ENCODE assay signal across 14 cellular contexts in genomic region chr19:56942749-56943148, GRCh38.
A peak's percentile ranks its signal among the peaks of the same experiment; 100 is the strongest.
DNase-seq lines count a peak whose midpoint lies in the region; ATAC-seq, FAIRE-seq and TF ChIP-seq lines count a peak whose summit lies in the region.
"Had no signal": no experiment of that assay in that cellular context is flagged by ENCODE, and none has a peak within 500 bp of the region (broad histone marks: within the 10 kb centered on the region; RNA-seq: fewer than 3 reads in every experiment).

No MANE protein-coding gene starts in this region.

- 16 to 63% methylated on average over 17 of the region's 17 CpGs for WGBS in body of pancreas, 2 donors
- WGBS in stomach, 5 donors, result 45 to 74% (median 59%) methylated on average over 17 of the region's 17 CpGs

- no peaks in the 10 kb centered on the region for H3K9me2 ChIP-seq in Karpas-422 (replicated peaks; ENCODE audit: insufficient read depth, low read length)

- H3K4me2 ChIP-seq in Karpas-422 (ENCODE audit: low read depth, low read length, poor library complexity, severe bottlenecking), result no peak overlapping the region
- H3K4me2 ChIP-seq: GM23338 had no signal

- H3K27me3 ChIP-seq in body of pancreas (no peaks in the 10 kb centered on the region), stomach (peaks cover 0 to 36% (median 0%) of the 10 kb centered on the region in 3 donors), Karpas-422 (ENCODE audit: low read length) (no peaks in the 10 kb centered on the region)
- H3K27me3 ChIP-seq: SJCRH30 had no signal

- intact Hi-C loops in body of pancreas (cut with DNase I), result no loop called here
- intact Hi-C loops in kidney (cut with DNase I), result no loop called here
- intact Hi-C loops in stomach (cut with DNase I; ENCODE audit: low total_unique reads), result no loop called here

- H3K9ac ChIP-seq in kidney (ENCODE audit: low read length in 2 of 2), result no peak overlapping the region
- no peak overlapping the region for H3K9ac ChIP-seq in Karpas-422 (ENCODE audit: low read length)

- TF ChIP-seq POLR2A in body of pancreas (IDR thresholded peaks at IDR 0.05) (no peak), stomach (IDR thresholded peaks at IDR 0.05) (no peak), GM12891 (IDR thresholded peaks at IDR 0.05; ENCODE audit: low read depth, low read length) (no peak)

- peak; percentile 65 for ATAC-seq in body of pancreas
- no peak for ATAC-seq in GM18867 (IDR thresholded peaks at IDR 0.05; ENCODE audit: unreplicated experiment)
- ATAC-seq: GM23338 had no signal

- H3K4me3 ChIP-seq in body of pancreas (no peak overlapping the region), kidney (ENCODE audit: low read length in 2 of 2) (no peak overlapping the region), stomach (no peak overlapping the region), Karpas-422 (ENCODE audit: low read length) (no peak overlapping the region)
- H3K4me3 ChIP-seq: GM23338, SJCRH30 had no signal

- H3K36me3 ChIP-seq in body of pancreas (replicated peaks in 1 of 2; ENCODE audit: insufficient read depth in 1 of 2, low read depth in 2 of 2) (no peaks in the 10 kb centered on the region), kidney (ENCODE audit: control insufficient read depth in 1 of 2, insufficient read depth in 2 of 2, low read length in 2 of 2) (no peaks in the 10 kb centered on the region), stomach (no peaks in the 10 kb centered on the region), Karpas-422 (ENCODE audit: insufficient read depth, low read length) (no peaks in the 10 kb centered on the region)
- H3K36me3 ChIP-seq: SJCRH30 had no signal

- TF ChIP-seq CTCF in body of pancreas (IDR thresholded peaks at IDR 0.05), result no peak
- TF ChIP-seq CTCF in kidney (IDR thresholded peaks at IDR 0.05; ENCODE audit: borderline replicate concordance, extremely low read depth, insufficient read depth), result no peak
- no peak for TF ChIP-seq CTCF in stomach (IDR thresholded peaks at IDR 0.05)

- no peak for TF ChIP-seq EP300 in stomach (IDR thresholded peaks at IDR 0.05)

- peak; percentile 23 for DNase-seq in DMS53 (lab: John Stamatoyannopoulos, UW)
- no peak for DNase-seq in DMS53 treated with DMSO at 0.1 percent for 48 hours (lab: John Stamatoyannopoulos, UW; ENCODE audit: unreplicated experiment)
- peak in 1 of 4 donors; percentile 16 for DNase-seq in body of pancreas
- peak; percentile 88 for DNase-seq in kidney
- DNase-seq in stomach, result peak; percentile 38
- no peak for DNase-seq in GM12891 (ENCODE audit: insufficient read length, low spot score)
- DNase-seq in Karpas-422, result no peak
- DNase-seq: activated CD4-positive, CD25-positive, alpha-beta regulatory T cell treated with anti-CD3 and anti-CD28 coated beads, Interleukin-2, amount 50 U/mL, for 72 hours; DMS153; Kasumi-1; NCI-H226 had no signal

- no peak overlapping the region for H3K27ac ChIP-seq in body of pancreas
- H3K27ac ChIP-seq in kidney (ENCODE audit: low read depth in 2 of 2, low read length in 2 of 2), result no peak overlapping the region
- no peak overlapping the region for H3K27ac ChIP-seq in stomach
- no peak overlapping the region for H3K27ac ChIP-seq in Karpas-422 (ENCODE audit: low read length)
- H3K27ac ChIP-seq: SJCRH30 had no signal

- no peak overlapping the region for H2AFZ ChIP-seq in Karpas-422 (ENCODE audit: low read length)
- H2AFZ ChIP-seq: GM23338 had no signal

- no peaks in the 10 kb centered on the region for H4K20me1 ChIP-seq in Karpas-422 (ENCODE audit: insufficient read depth, low read depth, low read length)

- H3K79me2 ChIP-seq in Karpas-422 (ENCODE audit: low read length), result no peaks in the 10 kb centered on the region

- H3K4me1 ChIP-seq in body of pancreas, result no peaks in the 10 kb centered on the region
- H3K4me1 ChIP-seq in kidney (ENCODE audit: control insufficient read depth in 1 of 2, insufficient read depth in 1 of 2, low read depth in 1 of 2, low read length in 2 of 2), result no peaks in the 10 kb centered on the region
- H3K4me1 ChIP-seq in stomach, result peaks cover 0 to 4% (median 0%) of the 10 kb centered on the region in 4 donors
- no peaks in the 10 kb centered on the region for H3K4me1 ChIP-seq in Karpas-422 (ENCODE audit: low read length)

- FAIRE-seq in kidney (lab: Jason Lieb, UNC), result no peak
- FAIRE-seq in GM12891 (lab: Jason Lieb, UNC), result no peak

- H3K9me3 ChIP-seq in body of pancreas (no peaks in the 10 kb centered on the region), kidney (ENCODE audit: control insufficient read depth in 1 of 2, low read length in 2 of 2) (no peaks in the 10 kb centered on the region), stomach (peaks cover 0 to 71% (median 38%) of the 10 kb centered on the region in 4 donors), Karpas-422 (ENCODE audit: low read length) (peaks cover 7% of the 10 kb centered on the region)
- H3K9me3 ChIP-seq: SJCRH30 had no signal

TF ChIP-seq in GM12891, 5 proteins besides CTCF, POLR2A, EP300 and RAD21:
- no peak for TF ChIP-seq TAF1 (IDR thresholded peaks at IDR 0.05; ENCODE audit: low read depth, low read length)
- TF ChIP-seq PAX5 (IDR thresholded peaks at IDR 0.05; ENCODE audit: insufficient read depth, low read length, severe bottlenecking), result no peak

Comparison
In these comparisons a context has a peak if more than half of its experiments do, and no peak if none do; other contexts are left out.
1. DNase-seq: peak in DMS53 (single experiment), kidney (single experiment) and stomach (single experiment); none in DMS53 treated with DMSO at 0.1 percent for 48 hours (single experiment), GM12891 (single experiment) and Karpas-422 (single experiment).